8 cellular contexts compared by ENCODE assay signal in genomic region chr17:79838541-79839274, GRCh38. TPM values are rescaled to one million over a fixed set of nuclear protein-coding genes. Genes with fewer than 3 reads are reported as not detected.
DNase-seq lines count a peak whose midpoint lies in the region; ATAC-seq and TF ChIP-seq lines count a peak whose summit lies in the region.

No MANE protein-coding gene starts in this region.

- intact Hi-C loops in activated CD4-positive, alpha-beta T cell treated with anti-CD3 and anti-CD28 coated beads for 36 hours (cut with DNase I, micrococcal nuclease): loop anchor here (1.0 to 10.0 kb wide), 10 partner anchors 28 to 424 kb away; partner anchors contain the start of genes CBX8 (in 2 of the 2), CBX2 (in 1 of the 2), CCDC40 (in 1 of the 2) and RNF213 (in 1 of the 2)
- intact Hi-C loops in dendritic cell treated with granulocyte-macrophage colony-stimulating factor and Interleukin-4, amounts not matched to agents 40 ng/mL and 50 ng/mL, for 4 days (cut with micrococcal nuclease): loop anchor here (2.0 kb wide), 1 partner anchor 42 kb away; the partner anchor contains the start of gene CBX8
- intact Hi-C loops in right lobe of liver (cut with DNase I): no loop called here

- peak overlapping the region; percentile 84 to 99 (median 92) for H3K27ac ChIP-seq in right lobe of liver

- CTCF ChIA-PET in HEK293T (lab: Yijun Ruan, JAX): interaction anchor here (0.6 to 1.1 kb wide), 7 partner anchors 10 to 155 kb away, joined by 3 to 6 read pairs (median 4); no protein-coding TSS in a partner anchor
- CTCF ChIA-PET in activated CD4-positive, alpha-beta T cell treated with anti-CD3 and anti-CD28 coated beads for 36 hours (lab: Charles Lee): interaction anchor here (0.6 to 2.5 kb wide), 7 partner anchors 14 to 170 kb away, joined by 3 to 14 read pairs (median 3); no protein-coding TSS in a partner anchor

- WGBS in right lobe of liver (ENCODE audit: insufficient coverage, low coverage, low lambda C conversion rate, missing lambda C conversion rate): 0% methylated on average over 19 of the region's 67 CpGs

- peak; percentile 37 for ATAC-seq in activated CD4-positive, alpha-beta T cell treated with anti-CD3 and anti-CD28 coated beads for 36 hours
- peak in 3 of 4 donors; percentile 0 to 3 (median 1) for ATAC-seq in right lobe of liver
- ATAC-seq in stimulated activated memory B cell treated with anti-CD40 and anti-IgM and Interleukin-4, amounts not matched to agents 10 μg/mL and 1 μg/mL and 100 μg/mL, for 72 hours: peak; percentile 51
- no peak for ATAC-seq in GM18861 (IDR thresholded peaks at IDR 0.05; ENCODE audit: unreplicated experiment)

- TF ChIP-seq POLR2A in right lobe of liver (IDR thresholded peaks at IDR 0.05): no peak

- H3K9me3 Mint-ChIP-seq in activated CD4-positive, alpha-beta T cell treated with anti-CD3 and anti-CD28 coated beads for 36 hours (ENCODE audit: low read depth): no peaks in the 10 kb centered on the region
- no peaks in the 10 kb centered on the region for H3K9me3 Mint-ChIP-seq in dendritic cell treated with granulocyte-macrophage colony-stimulating factor and Interleukin-4, amounts not matched to agents 40 ng/mL and 50 ng/mL, for 4 days
- H3K9me3 Mint-ChIP-seq in stimulated activated memory B cell treated with anti-CD40 and anti-IgM and Interleukin-4, amounts not matched to agents 10 μg/mL and 1 μg/mL and 100 μg/mL, for 72 hours: no peaks in the 10 kb centered on the region

- H3K36me3 Mint-ChIP-seq in activated CD4-positive, alpha-beta T cell treated with anti-CD3 and anti-CD28 coated beads for 36 hours (ENCODE audit: low read depth): peaks cover 11% of the 10 kb centered on the region
- peaks cover 49% of the 10 kb centered on the region for H3K36me3 Mint-ChIP-seq in dendritic cell treated with granulocyte-macrophage colony-stimulating factor and Interleukin-4, amounts not matched to agents 40 ng/mL and 50 ng/mL, for 4 days (ENCODE audit: low read depth)
- H3K36me3 Mint-ChIP-seq in stimulated activated memory B cell treated with anti-CD40 and anti-IgM and Interleukin-4, amounts not matched to agents 10 μg/mL and 1 μg/mL and 100 μg/mL, for 72 hours: peaks cover 16% of the 10 kb centered on the region

- peak overlapping the region; percentile 82 for H3K27ac Mint-ChIP-seq in activated CD4-positive, alpha-beta T cell treated with anti-CD3 and anti-CD28 coated beads for 36 hours
- peak overlapping the region; percentile 93 for H3K27ac Mint-ChIP-seq in dendritic cell treated with granulocyte-macrophage colony-stimulating factor and Interleukin-4, amounts not matched to agents 40 ng/mL and 50 ng/mL, for 4 days
- peak overlapping the region; percentile 92 for H3K27ac Mint-ChIP-seq in stimulated activated memory B cell treated with anti-CD40 and anti-IgM and Interleukin-4, amounts not matched to agents 10 μg/mL and 1 μg/mL and 100 μg/mL, for 72 hours

- H3K27me3 Mint-ChIP-seq in activated CD4-positive, alpha-beta T cell treated with anti-CD3 and anti-CD28 coated beads for 36 hours: peaks cover 29% of the 10 kb centered on the region
- H3K27me3 Mint-ChIP-seq in dendritic cell treated with granulocyte-macrophage colony-stimulating factor and Interleukin-4, amounts not matched to agents 40 ng/mL and 50 ng/mL, for 4 days: peaks cover 40% of the 10 kb centered on the region
- H3K27me3 Mint-ChIP-seq in stimulated activated memory B cell treated with anti-CD40 and anti-IgM and Interleukin-4, amounts not matched to agents 10 μg/mL and 1 μg/mL and 100 μg/mL, for 72 hours: peaks cover 39% of the 10 kb centered on the region

- peak; percentile 53 for DNase-seq in HEK293T (ENCODE audit: extremely low spot score)
- DNase-seq in NCI-H146 treated with DMSO at 0.1 percent for 48 hours (lab: John Stamatoyannopoulos, UW; ENCODE audit: unreplicated experiment): peak; percentile 42
- peak; percentile 78 for DNase-seq in activated CD4-positive, alpha-beta T cell treated with anti-CD3 and anti-CD28 coated beads for 36 hours
- peak; percentile 56 to 72 (median 71) for DNase-seq in right lobe of liver

- peak overlapping the region; percentile 65 for H3K4me3 ChIP-seq in GM12875 (ENCODE audit: low read depth, low read length)
- peak overlapping the region; percentile 68 to 71 (median 68) for H3K4me3 ChIP-seq in right lobe of liver

- TF ChIP-seq CTCF in GM12875 (IDR thresholded peaks at IDR 0.05; ENCODE audit: borderline replicate concordance, insufficient read depth, low read depth, low read length): no peak
- peak in 1 of 4 donors; percentile 4 for TF ChIP-seq CTCF in right lobe of liver (IDR thresholded peaks at IDR 0.05)

- H3K36me3 ChIP-seq in right lobe of liver: peaks cover 0 to 13% (median 6%) of the 10 kb centered on the region in 4 donors

- peaks cover 0 to 8% of the 10 kb centered on the region in 2 donors for H3K27me3 ChIP-seq in right lobe of liver

- peak overlapping the region; percentile 92 for H3K4me3 Mint-ChIP-seq in activated CD4-positive, alpha-beta T cell treated with anti-CD3 and anti-CD28 coated beads for 36 hours
- H3K4me3 Mint-ChIP-seq in dendritic cell treated with granulocyte-macrophage colony-stimulating factor and Interleukin-4, amounts not matched to agents 40 ng/mL and 50 ng/mL, for 4 days: peak overlapping the region; percentile 92
- H3K4me3 Mint-ChIP-seq in stimulated activated memory B cell treated with anti-CD40 and anti-IgM and Interleukin-4, amounts not matched to agents 10 μg/mL and 1 μg/mL and 100 μg/mL, for 72 hours: peak overlapping the region; percentile 91

- peaks cover 0 to 58% (median 13%) of the 10 kb centered on the region in 4 donors for H3K4me1 ChIP-seq in right lobe of liver

- no peaks in the 10 kb centered on the region for H3K9me3 ChIP-seq in right lobe of liver

- POLR2A ChIA-PET in HEK293T (lab: Yijun Ruan, JAX): interaction anchor here (0.5 to 6.1 kb wide), 20 partner anchors 9 to 1999 kb away, joined by 3 to 58 read pairs (median 4); partner anchors contain the start of gene CBX8
- POLR2A ChIA-PET in activated CD4-positive, alpha-beta T cell treated with anti-CD3 and anti-CD28 coated beads for 36 hours (lab: Charles Lee): interaction anchor here (1.2 to 2.2 kb wide), 4 partner anchors 26 to 42 kb away, joined by 5 to 8 read pairs (median 6); partner anchors contain the start of gene CBX8

- H3K4me1 Mint-ChIP-seq in activated CD4-positive, alpha-beta T cell treated with anti-CD3 and anti-CD28 coated beads for 36 hours: peaks cover 50% of the 10 kb centered on the region
- peaks cover 81% of the 10 kb centered on the region for H3K4me1 Mint-ChIP-seq in dendritic cell treated with granulocyte-macrophage colony-stimulating factor and Interleukin-4, amounts not matched to agents 40 ng/mL and 50 ng/mL, for 4 days (ENCODE audit: low read depth)
- peaks cover 63% of the 10 kb centered on the region for H3K4me1 Mint-ChIP-seq in stimulated activated memory B cell treated with anti-CD40 and anti-IgM and Interleukin-4, amounts not matched to agents 10 μg/mL and 1 μg/mL and 100 μg/mL, for 72 hours

TF ChIP-seq in HEK293T, 16 proteins besides CTCF, POLR2A, EP300 and RAD21:
- no peak for TF ChIP-seq LEF1 (IDR thresholded peaks at IDR 0.05; ENCODE audit: borderline replicate concordance)
- TF ChIP-seq CTBP1 (IDR thresholded peaks at IDR 0.05; ENCODE audit: borderline replicate concordance): no peak
- no peak for TF ChIP-seq ZNF384 (IDR thresholded peaks at IDR 0.05)
- no peak for TF ChIP-seq ARNT (IDR thresholded peaks at IDR 0.05)
- no peak for TF ChIP-seq NFRKB (IDR thresholded peaks at IDR 0.05)
- TF ChIP-seq SP1 (IDR thresholded peaks at IDR 0.05): no peak
- TF ChIP-seq TARDBP (IDR thresholded peaks at IDR 0.05): no peak
- no peak for TF ChIP-seq L3MBTL2 (conservative IDR thresholded peaks at IDR 0.05)
- TF ChIP-seq FOXA1 (IDR thresholded peaks at IDR 0.05): no peak
- TF ChIP-seq SUZ12 (IDR thresholded peaks at IDR 0.05): no peak
- TF ChIP-seq, protein P1, sequence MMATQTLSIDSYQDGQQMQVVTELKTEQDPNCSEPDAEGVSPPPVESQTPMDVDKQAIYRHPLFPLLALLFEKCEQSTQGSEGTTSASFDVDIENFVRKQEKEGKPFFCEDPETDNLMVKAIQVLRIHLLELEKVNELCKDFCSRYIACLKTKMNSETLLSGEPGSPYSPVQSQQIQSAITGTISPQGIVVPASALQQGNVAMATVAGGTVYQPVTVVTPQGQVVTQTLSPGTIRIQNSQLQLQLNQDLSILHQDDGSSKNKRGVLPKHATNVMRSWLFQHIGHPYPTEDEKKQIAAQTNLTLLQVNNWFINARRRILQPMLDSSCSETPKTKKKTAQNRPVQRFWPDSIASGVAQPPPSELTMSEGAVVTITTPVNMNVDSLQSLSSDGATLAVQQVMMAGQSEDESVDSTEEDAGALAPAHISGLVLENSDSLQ (IDR thresholded peaks at IDR 0.05): no peak; the same call in 1 of the 2 replicates
- TF ChIP-seq ELF4 (IDR thresholded peaks at IDR 0.05): no peak
- no peak for TF ChIP-seq FOXK2 (IDR thresholded peaks at IDR 0.05)
- no peak for TF ChIP-seq HDGF (IDR thresholded peaks at IDR 0.05; ENCODE audit: borderline replicate concordance)
- TF ChIP-seq FOXM1 (IDR thresholded peaks at IDR 0.05; ENCODE audit: borderline replicate concordance): no peak
- TF ChIP-seq BHLHE40 (IDR thresholded peaks at IDR 0.05; ENCODE audit: borderline replicate concordance): no peak
TF ChIP-seq in HEK293T: peak in this region for 0.

RNA-seq across cellular contexts. Expression of gene CBX4, which starts 0.5 kb away (rescaled TPM):
- total RNA-seq in activated CD4-positive, alpha-beta T cell treated with anti-CD3 and anti-CD28 coated beads for 36 hours: 10 to 100 TPM; 14.9 to 18.5 TPM
- 10 to 100 TPM in 5 of 6 experiments, 1 to 10 TPM in 1; 8.9 to 21.9 (median 15.1) TPM for total RNA-seq in right lobe of liver

RNA-seq across cellular contexts. Expression of gene CBX8, which starts 41.8 kb away (rescaled TPM):
- total RNA-seq in activated CD4-positive, alpha-beta T cell treated with anti-CD3 and anti-CD28 coated beads for 36 hours: 1 to 10 TPM; 4.7 to 6.0 TPM
- 1 to 10 TPM; 1.2 to 4.7 (median 2.0) TPM for total RNA-seq in right lobe of liver

Comparison
In these comparisons a context has a peak if more than half of its experiments do, and no peak if none do; other contexts are left out.
1. intact Hi-C loops: an anchor here in activated CD4-positive, alpha-beta T cell treated with anti-CD3 and anti-CD28 coated beads for 36 hours (1.0 to 10.0 kb wide) and dendritic cell treated with granulocyte-macrophage colony-stimulating factor and Interleukin-4, amounts not matched to agents 40 ng/mL and 50 ng/mL, for 4 days (2.0 kb wide); none called in right lobe of liver.